ENCODE assay signal across 12 cellular contexts in the genomic region with DNA sequence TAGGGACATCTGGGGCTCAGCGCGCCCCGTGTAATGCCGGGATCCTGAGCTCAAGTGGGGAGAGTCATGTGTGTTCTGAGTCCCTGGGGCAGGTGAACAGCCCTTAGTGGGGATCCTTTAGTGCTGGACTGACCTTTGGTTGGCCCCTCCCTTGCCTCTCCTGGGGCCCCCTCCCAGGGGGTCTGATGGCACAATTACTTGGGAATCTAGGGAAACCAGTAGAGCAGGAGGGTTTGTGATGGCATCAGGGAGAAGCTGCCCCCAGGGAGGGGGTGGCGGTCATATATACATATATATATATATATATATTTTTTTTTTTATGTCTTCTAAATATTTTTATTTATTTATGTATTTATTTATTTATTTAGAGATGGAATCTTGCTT. TPM values are rescaled to one million over a fixed set of nuclear protein-coding genes. Genes with fewer than 3 reads are reported as not detected.
DNase-seq lines count a peak whose midpoint lies in the region; ATAC-seq and TF ChIP-seq lines count a peak whose summit lies in the region.
"Had no signal": no experiment of that assay in that cellular context is flagged by ENCODE, and none has a peak within 500 bp of the region (broad histone marks: within the 10 kb centered on the region; RNA-seq: fewer than 3 reads in every experiment).

TSS of gene MORN3 (minus strand) at position 130 of the 384 bp plus-strand sequence. CDS start 171 bp downstream, outside the sequence.

- H3K36me3 Mint-ChIP-seq in CD4-positive, CD25-positive, alpha-beta regulatory T cell: no peaks in the 10 kb centered on the region
- H3K36me3 Mint-ChIP-seq in activated CD8-positive, alpha-beta T cell treated with anti-CD3 and anti-CD28 coated beads for 36 hours (ENCODE audit: low read depth): peaks cover 11% of the 10 kb centered on the region
- no peaks in the 10 kb centered on the region for H3K36me3 Mint-ChIP-seq in mesothelial cell of epicardium

- H3K79me2 ChIP-seq in smooth muscle cell (ENCODE audit: low read depth): no peaks in the 10 kb centered on the region

- no peak for ATAC-seq in CD4-positive, CD25-positive, alpha-beta regulatory T cell (ENCODE audit: low read depth in 2 of 2)
- no peak for ATAC-seq in activated CD8-positive, alpha-beta T cell treated with anti-CD3 and anti-CD28 coated beads for 36 hours
- no peak for ATAC-seq in omental fat pad (ENCODE audit: low FRiP score)
- no peak for ATAC-seq in HG03442 (IDR thresholded peaks at IDR 0.05; ENCODE audit: unreplicated experiment)

- peak within 1 kb of the TSS; percentile 44 to 73 (median 56) for H3K27ac Mint-ChIP-seq in CD4-positive, CD25-positive, alpha-beta regulatory T cell
- peak within 1 kb of the TSS; percentile 2 for H3K27ac Mint-ChIP-seq in activated CD8-positive, alpha-beta T cell treated with anti-CD3 and anti-CD28 coated beads for 36 hours
- H3K27ac Mint-ChIP-seq in mesothelial cell of epicardium: peak within 1 kb of the TSS; percentile 4

- H3K36me3 ChIP-seq in CD4-positive, CD25-positive, alpha-beta regulatory T cell (ENCODE audit: control insufficient read depth, insufficient read depth, low read length): no peaks in the 10 kb centered on the region
- H3K36me3 ChIP-seq in smooth muscle cell (ENCODE audit: low read depth): no peaks in the 10 kb centered on the region
- H3K36me3 ChIP-seq: adrenal gland had no signal

- no peaks in the 10 kb centered on the region for H4K20me1 ChIP-seq in smooth muscle cell (ENCODE audit: low read depth)

- intact Hi-C loops in activated CD8-positive, alpha-beta T cell treated with anti-CD3 and anti-CD28 coated beads for 36 hours (cut with micrococcal nuclease): no loop called here

- no peak for TF ChIP-seq CTCF in activated CD8-positive, alpha-beta T cell treated with anti-CD3 and anti-CD28 coated beads for 36 hours (IDR thresholded peaks at IDR 0.05)
- TF ChIP-seq CTCF in mesothelial cell of epicardium (IDR thresholded peaks at IDR 0.05; ENCODE audit: unreplicated experiment): no peak
- TF ChIP-seq CTCF in smooth muscle cell (IDR thresholded peaks at IDR 0.05; ENCODE audit: borderline replicate concordance, insufficient read depth, poor library complexity, severe bottlenecking): no peak
- no peak for TF ChIP-seq CTCF in omental fat pad (IDR thresholded peaks at IDR 0.05)

- POLR2A ChIA-PET in activated CD8-positive, alpha-beta T cell treated with anti-CD3 and anti-CD28 coated beads for 36 hours (lab: Charles Lee): interaction anchor here (0.5 to 2.8 kb wide), 9 partner anchors 9 to 220 kb away, joined by 3 to 19 read pairs (median 4); partner anchors contain the start of gene ORAI1

- peaks cover 6% of the 10 kb centered on the region for H3F3A ChIP-seq in smooth muscle cell (ENCODE audit: low read depth)

- H3K9me3 ChIP-seq in CD4-positive, CD25-positive, alpha-beta regulatory T cell (ENCODE audit: control insufficient read depth in 2 of 2, low read length in 2 of 2): no peaks in the 10 kb centered on the region
- no peaks in the 10 kb centered on the region for H3K9me3 ChIP-seq in smooth muscle cell (replicated peaks; ENCODE audit: low read depth)
- H3K9me3 ChIP-seq: adrenal gland had no signal

- H3K4me1 Mint-ChIP-seq in CD4-positive, CD25-positive, alpha-beta regulatory T cell: peaks cover 8 to 57% (median 18%) of the 10 kb centered on the region in 4 donors
- H3K4me1 Mint-ChIP-seq in activated CD8-positive, alpha-beta T cell treated with anti-CD3 and anti-CD28 coated beads for 36 hours (ENCODE audit: low read depth): peaks cover 44% of the 10 kb centered on the region
- peaks cover 12% of the 10 kb centered on the region for H3K4me1 Mint-ChIP-seq in mesothelial cell of epicardium

- H3K9me3 Mint-ChIP-seq in CD4-positive, CD25-positive, alpha-beta regulatory T cell: no peaks in the 10 kb centered on the region
- H3K9me3 Mint-ChIP-seq in activated CD8-positive, alpha-beta T cell treated with anti-CD3 and anti-CD28 coated beads for 36 hours: no peaks in the 10 kb centered on the region
- no peaks in the 10 kb centered on the region for H3K9me3 Mint-ChIP-seq in mesothelial cell of epicardium

- H3K27ac ChIP-seq in CD4-positive, CD25-positive, alpha-beta regulatory T cell (ENCODE audit: insufficient read depth, low read length, poor library complexity, severe bottlenecking): no peak within 1 kb of the TSS
- no peak within 1 kb of the TSS for H3K27ac ChIP-seq in smooth muscle cell (ENCODE audit: low read depth)
- H3K27ac ChIP-seq: adrenal gland, GM23248, SK-N-MC had no signal

- H3K9ac ChIP-seq in smooth muscle cell (ENCODE audit: low read depth): no peak within 1 kb of the TSS
- H3K9ac ChIP-seq: GM23248 had no signal

- H2AFZ ChIP-seq in smooth muscle cell (ENCODE audit: low read depth): no peak within 1 kb of the TSS
- H2AFZ ChIP-seq: GM23248 had no signal

- peaks cover 43% of the 10 kb centered on the region for H3K4me1 ChIP-seq in CD4-positive, CD25-positive, alpha-beta regulatory T cell (ENCODE audit: control insufficient read depth, insufficient read depth, low read length, poor library complexity, severe bottlenecking)
- H3K4me1 ChIP-seq in smooth muscle cell (ENCODE audit: low read depth): peaks cover 9% of the 10 kb centered on the region

- H3K27me3 ChIP-seq in CD4-positive, CD25-positive, alpha-beta regulatory T cell (ENCODE audit: control insufficient read depth, insufficient read depth, low read length): no peaks in the 10 kb centered on the region
- no peaks in the 10 kb centered on the region for H3K27me3 ChIP-seq in smooth muscle cell (ENCODE audit: low read depth)
- H3K27me3 ChIP-seq: adrenal gland had no signal

- H3K27me3 Mint-ChIP-seq in CD4-positive, CD25-positive, alpha-beta regulatory T cell: peaks cover 7% of the 10 kb centered on the region
- no peaks in the 10 kb centered on the region for H3K27me3 Mint-ChIP-seq in activated CD8-positive, alpha-beta T cell treated with anti-CD3 and anti-CD28 coated beads for 36 hours
- H3K27me3 Mint-ChIP-seq in mesothelial cell of epicardium (ENCODE audit: low read depth): no peaks in the 10 kb centered on the region

- no peak within 1 kb of the TSS for H3K4me2 ChIP-seq in smooth muscle cell

- DNase-seq in CD4-positive, CD25-positive, alpha-beta regulatory T cell: no peak
- peak; percentile 62 for DNase-seq in ELF-1 (ENCODE audit: low read depth, low spot score)
- DNase-seq in activated CD8-positive, alpha-beta T cell treated with anti-CD3 and anti-CD28 coated beads for 36 hours: no peak
- DNase-seq in mesothelial cell of epicardium (ENCODE audit: low spot score in 2 of 2, unreplicated experiment in 2 of 2): no peak
- no peak for DNase-seq in smooth muscle cell (lab: John Stamatoyannopoulos, UW; ENCODE audit: unreplicated experiment)
- no peak for DNase-seq in omental fat pad (ENCODE audit: low spot score)
- DNase-seq: adrenal gland, GM23248, NCI-H2029, OCI-M1 had no signal

- H3K4me3 ChIP-seq in CD4-positive, CD25-positive, alpha-beta regulatory T cell (ENCODE audit: low read depth, low read length): no peak within 1 kb of the TSS
- H3K4me3 ChIP-seq in smooth muscle cell: no peak within 1 kb of the TSS
- H3K4me3 ChIP-seq: adrenal gland, GM23248, SK-N-MC had no signal

- peak within 1 kb of the TSS; percentile 16 to 84 (median 68) for H3K4me3 Mint-ChIP-seq in CD4-positive, CD25-positive, alpha-beta regulatory T cell
- H3K4me3 Mint-ChIP-seq in activated CD8-positive, alpha-beta T cell treated with anti-CD3 and anti-CD28 coated beads for 36 hours: no peak within 1 kb of the TSS
- H3K4me3 Mint-ChIP-seq in mesothelial cell of epicardium: no peak within 1 kb of the TSS

- WGBS in smooth muscle cell (ENCODE audit: low lambda C conversion rate): 88% methylated on average over 5 of the region's 5 CpGs

- CTCF ChIA-PET in activated CD8-positive, alpha-beta T cell treated with anti-CD3 and anti-CD28 coated beads for 36 hours (lab: Charles Lee): interaction anchor here (0.9 to 6.5 kb wide), 18 partner anchors 10 to 226 kb away, joined by 3 to 76 read pairs (median 9); partner anchors contain the start of gene ORAI1

RNA-seq across cellular contexts. Expression of gene MORN3, which starts in this region (rescaled TPM):
- total RNA-seq in CD4-positive, CD25-positive, alpha-beta regulatory T cell: 5.6 TPM
- 1 to 10 TPM; 2.3 to 7.3 (median 4.9) TPM for polyA plus RNA-seq in CD4-positive, CD25-positive, alpha-beta regulatory T cell
- total RNA-seq in activated CD8-positive, alpha-beta T cell treated with anti-CD3 and anti-CD28 coated beads for 36 hours: 1 to 10 TPM in 1 of 2 experiments, under 1 TPM in 1; 0.51 to 1.1 TPM
- 0.69 to 1.2 TPM (median 0.99 TPM) in 3 replicates for total RNA-seq in mesothelial cell of epicardium
- total RNA-seq in smooth muscle cell: 0.13 and 0.18 TPM in 2 replicates
- polyA plus RNA-seq in smooth muscle cell: 0.11 and 2.0 TPM in 2 replicates
- total RNA-seq in omental fat pad: under 1 TPM in 1 of 4 donors, not detected in 3; 0.19 TPM
- total RNA-seq: GM23248 had no signal

Comparison
In these comparisons a context has a peak if more than half of its experiments do, and no peak if none do; other contexts are left out.
1. H3K27ac Mint-ChIP-seq: peak in every context shown above with its lines; median percentile 56 in CD4-positive, CD25-positive, alpha-beta regulatory T cell; 4 in mesothelial cell of epicardium; 2 in activated CD8-positive, alpha-beta T cell treated with anti-CD3 and anti-CD28 coated beads for 36 hours.
2. H3K4me3 Mint-ChIP-seq: peak in CD4-positive, CD25-positive, alpha-beta regulatory T cell (4 of 4); none in activated CD8-positive, alpha-beta T cell treated with anti-CD3 and anti-CD28 coated beads for 36 hours (single experiment) and mesothelial cell of epicardium (single experiment).